18 cellular contexts compared by ENCODE assay signal in genomic region chr12:116700066-116700465, GRCh38. TPM values are rescaled to one million over a fixed set of nuclear protein-coding genes. Genes with fewer than 3 reads are reported as not detected.
DNase-seq lines count a peak whose midpoint lies in the region; TF ChIP-seq lines count a peak whose summit lies in the region.
"Had no signal": no experiment of that assay in that cellular context is flagged by ENCODE, and none has a peak within 500 bp of the region (broad histone marks: within the 10 kb centered on the region; RNA-seq: fewer than 3 reads in every experiment).

No MANE protein-coding gene starts in this region.

- H3K4me2 ChIP-seq in neuronal stem cell (ENCODE audit: insufficient read depth, low read length, poor library complexity, severe bottlenecking) = no peak overlapping the region
- H3K4me2 ChIP-seq: BLaER1 had no signal

- no peak overlapping the region for H3K4ac ChIP-seq in neuronal stem cell (ENCODE audit: low read length)

- H3K18ac ChIP-seq in neuronal stem cell (ENCODE audit: low read length) = no peak overlapping the region

- H3K9ac ChIP-seq in neuronal stem cell (ENCODE audit: low read depth, low read length, poor library complexity) = no peak overlapping the region
- H3K9ac ChIP-seq: BLaER1 had no signal

- no peaks in the 10 kb centered on the region for H3K4me1 ChIP-seq in neuronal stem cell (ENCODE audit: control insufficient read depth in 2 of 2, insufficient read depth in 1 of 2, low read depth in 1 of 2, low read length in 2 of 2)

- no peak overlapping the region for H2AK5ac ChIP-seq in neuronal stem cell (ENCODE audit: low read depth, low read length)

- H2BK120ac ChIP-seq in neuronal stem cell (ENCODE audit: low read depth, low read length) = no peak overlapping the region

- WGBS in neuronal stem cell (ENCODE audit: extremely low coverage in 2 of 2, insufficient read length in 2 of 2, insufficient replicate concordance in 1 of 2), 2 donors = no CpG with 5 or more reads among the region's 6 CpGs

- H3K79me1 ChIP-seq in neuronal stem cell (ENCODE audit: low read depth, low read length) = no peaks in the 10 kb centered on the region

- no peak overlapping the region for H2AFZ ChIP-seq in neuronal stem cell (ENCODE audit: low read length)

- H3K27ac ChIP-seq in VCaP = peak overlapping the region; percentile 87
- no peak overlapping the region for H3K27ac ChIP-seq in neuronal stem cell (replicated peaks; ENCODE audit: low read length)
- H3K27ac ChIP-seq: BLaER1 had no signal

- no peak for TF ChIP-seq CTCF in VCaP (conservative IDR thresholded peaks at IDR 0.05)

- peak overlapping the region; percentile 67 for H3K23ac ChIP-seq in neuronal stem cell (ENCODE audit: low read depth, low read length, poor library complexity)

- H3K9me3 ChIP-seq in neuronal stem cell (replicated peaks in 1 of 2; ENCODE audit: control insufficient read depth in 2 of 2, insufficient read depth in 1 of 2, low read depth in 1 of 2, low read length in 2 of 2) = peaks cover 1 to 3% of the 10 kb centered on the region in 2 donors
- H3K9me3 ChIP-seq: BLaER1 had no signal

- no peak overlapping the region for H4K91ac ChIP-seq in neuronal stem cell (ENCODE audit: low read depth, low read length, poor library complexity)

- no peak overlapping the region for H2BK5ac ChIP-seq in neuronal stem cell (ENCODE audit: low read length)

- no peak overlapping the region for H4K8ac ChIP-seq in neuronal stem cell (ENCODE audit: low read depth, low read length)

- no peak overlapping the region for H2BK12ac ChIP-seq in neuronal stem cell (ENCODE audit: low read length)

- DNase-seq in EH (ENCODE audit: low read depth) (peak; percentile 22), neuronal stem cell (ENCODE audit: low spot score) (no peak), HUDEP-2 (lab: John Stamatoyannopoulos, UW; ENCODE audit: unreplicated experiment in 76 of 76) (no peak), foreskin melanocyte (no peak), cerebellum (ENCODE audit: low spot score) (no peak), NCI-H748 treated with DMSO at 0.1 percent for 48 hours (lab: John Stamatoyannopoulos, UW) (no peak)
- DNase-seq: ACHN; AML-193; CD4-positive, alpha-beta memory T cell; DMS153; DMS79; GF-D8; H9; KBM-7 had no signal

- H3K14ac ChIP-seq in neuronal stem cell (ENCODE audit: low read length) = no peak overlapping the region

- H3K36me3 ChIP-seq in neuronal stem cell (replicated peaks in 1 of 2; ENCODE audit: control insufficient read depth in 2 of 2, insufficient read depth in 2 of 2, low read length in 2 of 2) = no peaks in the 10 kb centered on the region
- H3K36me3 ChIP-seq: BLaER1 had no signal

- H2BK15ac ChIP-seq in neuronal stem cell (ENCODE audit: low read length) = no peak overlapping the region

- peaks cover 0 to 41% (median 0%) of the 10 kb centered on the region in 3 experiments for H3K27me3 ChIP-seq in neuronal stem cell (ENCODE audit: control insufficient read depth in 3 of 3, insufficient read depth in 3 of 3, low read depth in 1 of 3, low read length in 3 of 3)
- H3K27me3 ChIP-seq: BLaER1 had no signal

- H3K4me3 ChIP-seq in neuronal stem cell (ENCODE audit: low read length in 2 of 2) = no peak overlapping the region
- H3K4me3 ChIP-seq: BLaER1, GM12878 had no signal

RNA-seq across cellular contexts. Expression of gene SPRING1, which starts 37.8 kb away (rescaled TPM):
- 21.8 TPM for polyA plus RNA-seq in neuronal stem cell (2013, experiment 1 of 2)
- polyA plus RNA-seq in neuronal stem cell (2013, experiment 2 of 2) = 21.8 TPM
- 26.4 TPM for total RNA-seq in cerebellum

RNA-seq across cellular contexts. Expression of gene RNFT2, which starts 38.0 kb away (rescaled TPM):
- 31.1 TPM for polyA plus RNA-seq in neuronal stem cell (2013, experiment 1 of 2)
- 32.2 TPM for polyA plus RNA-seq in neuronal stem cell (2013, experiment 2 of 2)
- total RNA-seq in cerebellum = 42.1 TPM
- polyA plus RNA-seq: CD14-positive monocyte had no signal
